Comparison of ENCODE assay signal across 8 cellular contexts in the genomic region with DNA sequence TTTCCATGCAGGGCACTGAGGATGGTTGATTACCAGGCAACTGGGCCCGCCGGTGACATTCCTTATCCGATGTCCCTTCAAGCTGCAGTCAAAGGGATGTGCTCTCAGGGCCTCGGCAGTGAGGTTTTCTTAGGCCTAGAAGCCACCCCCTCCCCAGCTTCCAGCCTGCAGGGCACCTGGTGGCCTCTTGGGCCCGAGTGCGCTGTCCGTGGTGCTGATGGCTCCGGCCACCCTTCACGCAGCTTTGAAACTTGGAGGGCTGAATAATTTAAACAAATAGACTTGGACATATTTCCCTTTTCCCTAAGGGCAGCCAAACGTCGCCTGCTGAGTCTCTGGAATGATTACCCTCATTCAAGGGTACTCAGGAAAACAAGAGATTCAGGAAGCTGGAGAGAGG. TPM values are rescaled to one million over a fixed set of nuclear protein-coding genes. Genes with fewer than 3 reads are reported as not detected.
DNase-seq lines count a peak whose midpoint lies in the region; ATAC-seq and TF ChIP-seq lines count a peak whose summit lies in the region.

No MANE protein-coding gene starts in this region.

- WGBS in mesenchymal stem cell: 9% methylated on average over 5 of the region's 11 CpGs
- 3 to 13% (median 9%) methylated on average over 8 to 11 of the region's 11 CpGs for WGBS in spleen, 5 donors
- 9 to 15% methylated on average over 11 of the region's 11 CpGs for WGBS in lower leg skin, 2 donors

- DNase-seq in Caco-2 (peak; percentile 69 to 85), HPDE6-E6E7 (ENCODE audit: extremely low spot score) (peak; percentile 54), RWPE2 (ENCODE audit: low spot score) (no peak), colonic mucosa (peak; percentile 37), mesenchymal stem cell (peak; percentile 63), Ammon's horn (ENCODE audit: low spot score) (no peak), spleen (no peak), lower leg skin (ENCODE audit: low spot score in 2 of 2) (no peak)

- H3K4me3 ChIP-seq in Caco-2 (ENCODE audit: low read depth, low read length) (no peak overlapping the region), RWPE2 (ENCODE audit: severe bottlenecking) (no peak overlapping the region), colonic mucosa (no peak overlapping the region), mesenchymal stem cell (ENCODE audit: insufficient read depth in 1 of 2, low read depth in 1 of 2, low read length in 2 of 2) (no peak overlapping the region), spleen (no peak overlapping the region), lower leg skin (ENCODE audit: low read depth, poor library complexity, severe bottlenecking) (no peak overlapping the region)

- no peaks in the 10 kb centered on the region for H3K79me1 ChIP-seq in mesenchymal stem cell (replicated peaks; ENCODE audit: low read length, poor library complexity, severe bottlenecking)

- TF ChIP-seq POLR2A in spleen (IDR thresholded peaks at IDR 0.05) (no peak), lower leg skin (IDR thresholded peaks at IDR 0.05) (no peak)

- H3K27me3 ChIP-seq in Caco-2 (replicated peaks; ENCODE audit: control insufficient read depth, insufficient read depth, low read length) (no peaks in the 10 kb centered on the region), RWPE2 (ENCODE audit: insufficient read depth, poor library complexity, severe bottlenecking) (peaks cover 25% of the 10 kb centered on the region), colonic mucosa (no peaks in the 10 kb centered on the region), mesenchymal stem cell (ENCODE audit: control insufficient read depth in 1 of 2, insufficient read depth in 1 of 2, low read length in 2 of 2) (peaks cover 73 to 86% of the 10 kb centered on the region in 2 experiments), spleen (replicated peaks in 1 of 7) (peaks cover 0 to 82% (median 20%) of the 10 kb centered on the region in 7 donors)

- intact Hi-C loops in Caco-2 (cut with micrococcal nuclease; ENCODE audit: unreplicated experiment): loop anchor here (10.0 kb wide), 1 partner anchor 322 kb away; no protein-coding TSS in a partner anchor
- intact Hi-C loops in colonic mucosa (cut with DNase I): no loop called here
- intact Hi-C loops in spleen (cut with DNase I; ENCODE audit: low total_unique reads): no loop called here
- intact Hi-C loops in lower leg skin (cut with DNase I; ENCODE audit: low total_unique reads): no loop called here

- H3K9ac ChIP-seq in colonic mucosa (ENCODE audit: low read depth in 2 of 2, low read length in 2 of 2): no peak overlapping the region
- no peak overlapping the region for H3K9ac ChIP-seq in mesenchymal stem cell (ENCODE audit: low read length)

- H3K9me3 ChIP-seq in Caco-2 (no peaks in the 10 kb centered on the region), RWPE2 (ENCODE audit: severe bottlenecking) (no peaks in the 10 kb centered on the region), colonic mucosa (no peaks in the 10 kb centered on the region), mesenchymal stem cell (ENCODE audit: control insufficient read depth, low read length) (no peaks in the 10 kb centered on the region), spleen (no peaks in the 10 kb centered on the region)

- no peaks in the 10 kb centered on the region for H3K4me1 Mint-ChIP-seq in Caco-2 (ENCODE audit: low read depth, unreplicated experiment)

- H2AK5ac ChIP-seq in mesenchymal stem cell (ENCODE audit: low read length, severe bottlenecking): no peak overlapping the region

- H3K4me3 Mint-ChIP-seq in Caco-2 (ENCODE audit: unreplicated experiment): no peak overlapping the region

- H3K4me1 ChIP-seq in Caco-2: no peaks in the 10 kb centered on the region
- H3K4me1 ChIP-seq in RWPE2 (ENCODE audit: insufficient read depth, poor library complexity, severe bottlenecking): no peaks in the 10 kb centered on the region
- no peaks in the 10 kb centered on the region for H3K4me1 ChIP-seq in colonic mucosa
- H3K4me1 ChIP-seq in mesenchymal stem cell (ENCODE audit: control insufficient read depth, insufficient read depth, low read depth, low read length): no peaks in the 10 kb centered on the region
- H3K4me1 ChIP-seq in spleen: peaks cover 2 to 8% (median 5%) of the 10 kb centered on the region in 6 donors

- H3K9me3 Mint-ChIP-seq in Caco-2 (ENCODE audit: unreplicated experiment): no peaks in the 10 kb centered on the region

- peaks cover 29% of the 10 kb centered on the region for H3K27me3 Mint-ChIP-seq in Caco-2 (ENCODE audit: insufficient read depth, unreplicated experiment)

- CTCF ChIA-PET in Caco-2 (lab: Charles Lee): interaction anchor here (0.9 kb wide), 1 partner anchor 16 kb away, joined by 3 read pairs; no protein-coding TSS in a partner anchor

- H2BK12ac ChIP-seq in mesenchymal stem cell (ENCODE audit: low read length in 2 of 2): no peak overlapping the region

- no peaks in the 10 kb centered on the region for H3K36me3 Mint-ChIP-seq in Caco-2 (ENCODE audit: insufficient read depth, unreplicated experiment)

- POLR2A ChIA-PET in Caco-2 (lab: Charles Lee): no interaction called here

- peak; percentile 60; the same call in 1 of the 3 replicates for ATAC-seq in RWPE2 (ENCODE audit: low read depth)

- no peak overlapping the region for H4K8ac ChIP-seq in mesenchymal stem cell (ENCODE audit: low read length)

- no peak overlapping the region for H4K91ac ChIP-seq in mesenchymal stem cell (ENCODE audit: low read length)

- H3K4me2 ChIP-seq in mesenchymal stem cell (ENCODE audit: low read length, poor library complexity, severe bottlenecking): no peak overlapping the region

- H3K4ac ChIP-seq in mesenchymal stem cell (ENCODE audit: low read depth in 1 of 2, low read length in 2 of 2): no peak overlapping the region

- no peak overlapping the region for H2BK120ac ChIP-seq in mesenchymal stem cell (ENCODE audit: low read depth, low read length)

- no peak overlapping the region for H3K27ac Mint-ChIP-seq in Caco-2 (ENCODE audit: unreplicated experiment)

- no peak overlapping the region for H2BK5ac ChIP-seq in mesenchymal stem cell (ENCODE audit: low read depth, low read length, poor library complexity, severe bottlenecking)

- H3K23ac ChIP-seq in mesenchymal stem cell (ENCODE audit: low read length in 2 of 2): no peak overlapping the region

- no peak overlapping the region for H3K14ac ChIP-seq in mesenchymal stem cell (ENCODE audit: low read length in 2 of 2)

- H2BK15ac ChIP-seq in mesenchymal stem cell (ENCODE audit: low read depth, poor library complexity, severe bottlenecking): no peak overlapping the region

- H3K36me3 ChIP-seq in Caco-2 (ENCODE audit: control insufficient read depth, insufficient read depth, low read length): no peaks in the 10 kb centered on the region
- H3K36me3 ChIP-seq in RWPE2 (ENCODE audit: low read depth): no peaks in the 10 kb centered on the region
- H3K36me3 ChIP-seq in colonic mucosa: no peaks in the 10 kb centered on the region
- H3K36me3 ChIP-seq in mesenchymal stem cell (ENCODE audit: control insufficient read depth in 1 of 2, insufficient read depth in 2 of 2, low read depth in 1 of 2, low read length in 2 of 2): no peaks in the 10 kb centered on the region
- H3K36me3 ChIP-seq in spleen: no peaks in the 10 kb centered on the region

- TF ChIP-seq CTCF in Caco-2 (IDR thresholded peaks at IDR 0.05; ENCODE audit: insufficient read depth in 1 of 2, low read depth in 1 of 2, low read length in 1 of 2, severe bottlenecking in 1 of 2, unreplicated experiment in 1 of 2) (peak; percentile 28 to 63), RWPE2 (IDR thresholded peaks at IDR 0.05; ENCODE audit: poor library complexity, severe bottlenecking) (no peak), colonic mucosa (IDR thresholded peaks at IDR 0.05) (peak; percentile 13), spleen (IDR thresholded peaks at IDR 0.05 in 8 of 11, conservative IDR thresholded peaks at IDR 0.05 in 3 of 11) (peak in 5 of 11 experiments; percentile 12 to 45 (median 30)), lower leg skin (IDR thresholded peaks at IDR 0.05) (no peak)

- no peak overlapping the region for H3K27ac ChIP-seq in RWPE2 (ENCODE audit: poor library complexity, severe bottlenecking)
- no peak overlapping the region for H3K27ac ChIP-seq in colonic mucosa
- no peak overlapping the region for H3K27ac ChIP-seq in mesenchymal stem cell (ENCODE audit: low read length, poor library complexity, severe bottlenecking)
- H3K27ac ChIP-seq in spleen: no peak overlapping the region

- no peak overlapping the region for H2AFZ ChIP-seq in mesenchymal stem cell (ENCODE audit: low read depth, low read length)

- H3K18ac ChIP-seq in mesenchymal stem cell (ENCODE audit: low read depth in 1 of 2, low read length in 2 of 2): no peak overlapping the region

- no TSS peak for BruUV-seq in Caco-2 (replicated peaks; lab: Mats Ljungman, UMichigan)

RNA-seq across cellular contexts. Expression of gene MLN, which starts 8.9 kb away (rescaled TPM):
- not detected in 2 replicates for total RNA-seq in Caco-2 (2022)
- total RNA-seq in colonic mucosa: under 1 TPM in 1 of 2 donors, not detected in 1; 0.48 TPM
- polyA plus RNA-seq in mesenchymal stem cell (2013, experiment 1 of 2): not detected
- polyA plus RNA-seq in mesenchymal stem cell (2013, experiment 2 of 2): not detected
- not detected for total RNA-seq in spleen
- polyA plus RNA-seq in spleen: not detected
- total RNA-seq in lower leg skin: not detected

RNA-seq across cellular contexts. Expression of gene LEMD2, which starts 23.7 kb away (rescaled TPM):
- total RNA-seq in Caco-2 (2022) (52.9 and 53.2 TPM in 2 replicates), colonic mucosa (10 to 100 TPM; 61.6 to 68.1 TPM), spleen (10 to 100 TPM; 59.3 to 97.6 (median 71.6) TPM), lower leg skin (10 to 100 TPM; 57.5 to 93.6 (median 68.1) TPM)
- polyA plus RNA-seq in mesenchymal stem cell (2013, experiment 1 of 2): 37.2 TPM
- 35.9 TPM for polyA plus RNA-seq in mesenchymal stem cell (2013, experiment 2 of 2)
- 10 to 100 TPM; 38.6 to 60.8 (median 50.6) TPM for polyA plus RNA-seq in spleen

Comparison
In these comparisons a context has a peak if more than half of its experiments do, and no peak if none do; other contexts are left out.
1. DNase-seq: peak in Caco-2 (2 of 2), HPDE6-E6E7 (single experiment), colonic mucosa (single experiment) and mesenchymal stem cell (single experiment); none in RWPE2 (single experiment), Ammon's horn (single experiment), spleen (single experiment) and lower leg skin (0 of 2).
2. CTCF ChIP-seq: peak in Caco-2 (2 of 2) and colonic mucosa (single experiment); none in RWPE2 (single experiment) and lower leg skin (0 of 3).